8 cellular contexts compared by ENCODE assay signal in genomic region chr15:56916825-56917477, GRCh38. TPM values are rescaled to one million over a fixed set of nuclear protein-coding genes. Genes with fewer than 3 reads are reported as not detected.
A peak's percentile ranks its signal among the peaks of the same experiment; 100 is the strongest.
DNase-seq lines count a peak whose midpoint lies in the region; ATAC-seq, FAIRE-seq and TF ChIP-seq lines count a peak whose summit lies in the region.

No MANE protein-coding gene starts in this region.

- no peaks in the 10 kb centered on the region for H3K27me3 Mint-ChIP-seq in T-helper 1 cell treated with Interleukin-12 subunit alpha and Interleukin-12 subunit beta and Interleukin-4 antibody, amounts not matched to agents 30 μg/mL and 1 μg/mL, for 36 hours (ENCODE audit: low read depth)
- no peaks in the 10 kb centered on the region for H3K27me3 Mint-ChIP-seq in activated naive CD8-positive, alpha-beta T cell treated with anti-CD3 and anti-CD28 coated beads for 36 hours

- FAIRE-seq in keratinocyte (lab: Jason Lieb, UNC) = no peak

- H3K4me3 ChIP-seq in keratinocyte (ENCODE audit: control insufficient read depth in 2 of 3, extremely low read depth in 1 of 3, insufficient read depth in 2 of 3, low read depth in 1 of 3, low read length in 3 of 3) (peak overlapping the region in 2 of 3 experiments; percentile 89 to 93), testis (peak overlapping the region; percentile 94 to 95)

- peaks cover 3% of the 10 kb centered on the region for H3K36me3 Mint-ChIP-seq in T-helper 1 cell treated with Interleukin-12 subunit alpha and Interleukin-12 subunit beta and Interleukin-4 antibody, amounts not matched to agents 30 μg/mL and 1 μg/mL, for 36 hours (ENCODE audit: low read depth)
- peaks cover 15% of the 10 kb centered on the region for H3K36me3 Mint-ChIP-seq in activated naive CD8-positive, alpha-beta T cell treated with anti-CD3 and anti-CD28 coated beads for 36 hours

- peaks cover 11% of the 10 kb centered on the region for H3K4me1 ChIP-seq in keratinocyte (ENCODE audit: control insufficient read depth, extremely low read depth, insufficient read depth, low read length)
- peaks cover 6% of the 10 kb centered on the region for H3K4me1 ChIP-seq in testis

- no peak for TF ChIP-seq POLR2A in testis (IDR thresholded peaks at IDR 0.05)

- dilution Hi-C loops in keratinocyte (cut with MboI; ENCODE audit: extremely low pct_ligation_motif_present, low sequenced_read_pairs) = no loop called here

- no peak for DNase-seq in T-helper 1 cell
- DNase-seq in activated naive CD8-positive, alpha-beta T cell treated with anti-CD3 and anti-CD28 coated beads for 36 hours = no peak
- no peak for DNase-seq in keratinocyte (ENCODE audit: low read depth, low spot score)
- no peak for DNase-seq in testis
- DNase-seq in NCI-H526 (lab: John Stamatoyannopoulos, UW) = no peak
- no peak for DNase-seq in GM20000 (ENCODE audit: low spot score)

- peaks cover 25% of the 10 kb centered on the region for H3K79me2 ChIP-seq in keratinocyte (ENCODE audit: control insufficient read depth, insufficient read depth, low read length)

- no peak for ATAC-seq in HG03139 (IDR thresholded peaks at IDR 0.05; ENCODE audit: unreplicated experiment)

- H3K27me3 ChIP-seq in keratinocyte (ENCODE audit: control insufficient read depth, extremely low read depth, insufficient read depth, low read length) (no peaks in the 10 kb centered on the region), testis (no peaks in the 10 kb centered on the region)

- no peaks in the 10 kb centered on the region for H3K9me1 ChIP-seq in keratinocyte (ENCODE audit: control insufficient read depth, extremely low read depth, insufficient read depth, low read length)

- WGBS in testis, 2 donors = 70 to 87% methylated on average over 8 of the region's 8 CpGs

- H3K27ac ChIP-seq in keratinocyte (ENCODE audit: control insufficient read depth, insufficient read depth, low read length) (no peak overlapping the region), testis (peak overlapping the region in 1 of 2 donors; percentile 98)

- H3K4me3 Mint-ChIP-seq in T-helper 1 cell treated with Interleukin-12 subunit alpha and Interleukin-12 subunit beta and Interleukin-4 antibody, amounts not matched to agents 30 μg/mL and 1 μg/mL, for 36 hours = peak overlapping the region; percentile 81
- H3K4me3 Mint-ChIP-seq in activated naive CD8-positive, alpha-beta T cell treated with anti-CD3 and anti-CD28 coated beads for 36 hours = peak overlapping the region; percentile 81

- no peak for TF ChIP-seq CTCF in keratinocyte (optimal IDR thresholded peaks at IDR 0.05 in 1 of 3, IDR thresholded peaks at IDR 0.05 in 1 of 3, conservative IDR thresholded peaks at IDR 0.05 in 1 of 3; ENCODE audit: extremely low read depth in 1 of 3, insufficient read depth in 2 of 3, low read length in 3 of 3)
- TF ChIP-seq CTCF in testis (IDR thresholded peaks at IDR 0.05) = no peak
- no peak for TF ChIP-seq CTCF in GM20000 (IDR thresholded peaks at IDR 0.05; ENCODE audit: extremely low read depth, missing control alignments)

- H3K4me2 ChIP-seq in keratinocyte (ENCODE audit: control insufficient read depth, extremely low read depth, insufficient read depth, low read depth, low read length) = peak overlapping the region; percentile 88

- no peaks in the 10 kb centered on the region for H3K9me3 Mint-ChIP-seq in T-helper 1 cell treated with Interleukin-12 subunit alpha and Interleukin-12 subunit beta and Interleukin-4 antibody, amounts not matched to agents 30 μg/mL and 1 μg/mL, for 36 hours
- H3K9me3 Mint-ChIP-seq in activated naive CD8-positive, alpha-beta T cell treated with anti-CD3 and anti-CD28 coated beads for 36 hours = peaks cover 3% of the 10 kb centered on the region

- H3K36me3 ChIP-seq in keratinocyte (ENCODE audit: control insufficient read depth in 2 of 2, extremely low read depth in 1 of 2, insufficient read depth in 2 of 2, low read length in 2 of 2) (no peaks in the 10 kb centered on the region), testis (ENCODE audit: low read depth, missing control alignments) (no peaks in the 10 kb centered on the region)

- no peak overlapping the region for H3K27ac Mint-ChIP-seq in T-helper 1 cell treated with Interleukin-12 subunit alpha and Interleukin-12 subunit beta and Interleukin-4 antibody, amounts not matched to agents 30 μg/mL and 1 μg/mL, for 36 hours
- peak overlapping the region; percentile 19 for H3K27ac Mint-ChIP-seq in activated naive CD8-positive, alpha-beta T cell treated with anti-CD3 and anti-CD28 coated beads for 36 hours

- intact Hi-C loops in testis (cut with DNase I; ENCODE audit: low total_unique reads) = no loop called here

- H2AFZ ChIP-seq in keratinocyte (ENCODE audit: control insufficient read depth, low read length) = no peak overlapping the region

- H3K9ac ChIP-seq in keratinocyte (ENCODE audit: control insufficient read depth, extremely low read depth, insufficient read depth, low read length) = no peak overlapping the region

- H3K9me3 ChIP-seq in keratinocyte (ENCODE audit: control insufficient read depth, low read depth, low read length) = no peaks in the 10 kb centered on the region
- no peaks in the 10 kb centered on the region for H3K9me3 ChIP-seq in testis

- no peaks in the 10 kb centered on the region for H4K20me1 ChIP-seq in keratinocyte (ENCODE audit: control insufficient read depth, extremely low read depth, insufficient read depth, low read length)

- peaks cover 23% of the 10 kb centered on the region for H3K4me1 Mint-ChIP-seq in T-helper 1 cell treated with Interleukin-12 subunit alpha and Interleukin-12 subunit beta and Interleukin-4 antibody, amounts not matched to agents 30 μg/mL and 1 μg/mL, for 36 hours (ENCODE audit: low read depth)
- peaks cover 30% of the 10 kb centered on the region for H3K4me1 Mint-ChIP-seq in activated naive CD8-positive, alpha-beta T cell treated with anti-CD3 and anti-CD28 coated beads for 36 hours

RNA-seq across cellular contexts. Expression of gene TCF12, which starts 1.5 kb away (rescaled TPM):
- 10 to 100 TPM; 55.8 to 59.4 TPM for total RNA-seq in activated naive CD8-positive, alpha-beta T cell treated with anti-CD3 and anti-CD28 coated beads for 36 hours
- polyA plus RNA-seq in keratinocyte = 43.3 to 64.2 TPM (median 48.3 TPM) in 3 replicates
- 45.5 TPM for polyA plus RNA-seq in keratinocyte (2011; ENCODE audit: low read depth)
- polyA plus RNA-seq in keratinocyte (2011; cell fraction: cytosol; rRNA removed) = 33.9 and 63.2 TPM in 2 replicates
- polyA plus RNA-seq in keratinocyte (2011; cell fraction: nucleus; rRNA removed) = 40.4 and 42.5 TPM in 2 replicates
- 13.8 and 27.6 TPM in 2 replicates for polyA plus RNA-seq in keratinocyte (2012; ENCODE audit: low replicate concordance)
- 66.2 to 137 TPM (median 103 TPM) in 3 replicates for polyA minus RNA-seq in keratinocyte
- polyA minus RNA-seq in keratinocyte (2011; cell fraction: cytosol; rRNA and poly(A)+ RNA removed) = 25.9 TPM
- polyA minus RNA-seq in keratinocyte (2011; cell fraction: nucleus; rRNA and poly(A)+ RNA removed) = 43.2 and 105 TPM in 2 replicates
- 100 to 1,000 TPM; 146 to 152 TPM for total RNA-seq in testis
- polyA plus RNA-seq in testis (ENCODE audit: insufficient read depth, low read depth, low replicate concordance) = 51.8 TPM
